ENCODE assay signal across 10 cellular contexts in genomic region chr6:137933696-137934095, GRCh38.
DNase-seq lines count a peak whose midpoint lies in the region; ATAC-seq and TF ChIP-seq lines count a peak whose summit lies in the region.
"Had no signal": no experiment of that assay in that cellular context is flagged by ENCODE, and none has a peak within 500 bp of the region (broad histone marks: within the 10 kb centered on the region; RNA-seq: fewer than 3 reads in every experiment).

No MANE protein-coding gene starts in this region.

- no peak for DNase-seq in Right ventricle myocardium inferior (ENCODE audit: missing footprints)
- no peak for DNase-seq in cardiac septum (ENCODE audit: low spot score)
- DNase-seq in MCF 10A (ENCODE audit: unreplicated experiment), result peak; percentile 72
- DNase-seq in kidney tubule cell (ENCODE audit: low spot score), result peak; percentile 47
- no peak for DNase-seq in upper lobe of right lung
- no peak for DNase-seq in brain microvascular endothelial cell
- DNase-seq in NCI-H146 treated with DMSO at 0.1 percent for 48 hours (lab: John Stamatoyannopoulos, UW; ENCODE audit: unreplicated experiment), result no peak
- no peak for DNase-seq in NCI-H2107 (lab: John Stamatoyannopoulos, UW)
- DNase-seq: NCI-H1105 had no signal

- ATAC-seq in Right ventricle myocardium inferior (peak; percentile 98), upper lobe of right lung (peak; percentile 28)

- H3K36me3 ChIP-seq in upper lobe of right lung (no peaks in the 10 kb centered on the region), brain microvascular endothelial cell (replicated peaks) (no peaks in the 10 kb centered on the region)

- intact Hi-C loops in Right ventricle myocardium inferior (cut with DNase I), result no loop called here
- intact Hi-C loops in cardiac septum (cut with DNase I), result no loop called here
- intact Hi-C loops in MCF 10A (cut with micrococcal nuclease), result no loop called here
- intact Hi-C loops in upper lobe of right lung (cut with DNase I), result no loop called here

- H3K9me3 ChIP-seq in upper lobe of right lung, result no peaks in the 10 kb centered on the region

- CTCF ChIA-PET in MCF 10A (lab: Yijun Ruan, JAX), result interaction anchor here (0.8 to 4.5 kb wide), 5 partner anchors 8 to 66 kb away, joined by 3 to 37 read pairs (median 5); partner anchors contain the start of gene TNFAIP3

- POLR2A ChIA-PET in MCF 10A (lab: Yijun Ruan, JAX), result interaction anchor here (0.5 to 2.0 kb wide), 11 partner anchors 11 to 606 kb away, joined by 3 to 14 read pairs (median 3); partner anchors contain the start of gene TNFAIP3

- H3K9me3 Mint-ChIP-seq in MCF 10A (ENCODE audit: unreplicated experiment), result peaks cover 11% of the 10 kb centered on the region

- H3K27ac ChIP-seq in upper lobe of right lung, result no peak overlapping the region
- H3K27ac ChIP-seq in brain microvascular endothelial cell, result no peak overlapping the region

- H3K4me3 Mint-ChIP-seq in MCF 10A (ENCODE audit: unreplicated experiment), result no peak overlapping the region
- H3K4me3 Mint-ChIP-seq: activated naive CD4-positive, alpha-beta T cell treated with anti-CD3 and anti-CD28 coated beads, Interleukin-2, amount 50 U/mL, for 24 hours had no signal

- TF ChIP-seq CTCF in MCF 10A (IDR thresholded peaks at IDR 0.05; ENCODE audit: unreplicated experiment), result no peak
- TF ChIP-seq CTCF in upper lobe of right lung (IDR thresholded peaks at IDR 0.05), result no peak
- TF ChIP-seq CTCF in brain microvascular endothelial cell (IDR thresholded peaks at IDR 0.05; ENCODE audit: low read depth, low read length, missing control alignments), result no peak

- H3K27me3 ChIP-seq in upper lobe of right lung (no peaks in the 10 kb centered on the region), brain microvascular endothelial cell (replicated peaks) (no peaks in the 10 kb centered on the region)

- H3K36me3 Mint-ChIP-seq in MCF 10A (ENCODE audit: insufficient read depth, unreplicated experiment), result no peaks in the 10 kb centered on the region

- peak overlapping the region; percentile 79 for H3K27ac Mint-ChIP-seq in MCF 10A (ENCODE audit: low read depth, unreplicated experiment)
- H3K27ac Mint-ChIP-seq: activated naive CD4-positive, alpha-beta T cell treated with anti-CD3 and anti-CD28 coated beads, Interleukin-2, amount 50 U/mL, for 24 hours had no signal

- H3K4me1 Mint-ChIP-seq in MCF 10A (ENCODE audit: insufficient read depth, unreplicated experiment), result peaks cover 11% of the 10 kb centered on the region

- no peaks in the 10 kb centered on the region for H3K27me3 Mint-ChIP-seq in MCF 10A (ENCODE audit: insufficient read depth, unreplicated experiment)
- H3K27me3 Mint-ChIP-seq: activated naive CD4-positive, alpha-beta T cell treated with anti-CD3 and anti-CD28 coated beads, Interleukin-2, amount 50 U/mL, for 24 hours had no signal

- no peak overlapping the region for H3K4me3 ChIP-seq in upper lobe of right lung
- H3K4me3 ChIP-seq in brain microvascular endothelial cell (ENCODE audit: low read depth, low read length), result no peak overlapping the region

- no TSS peak for BruUV-seq in MCF 10A (replicated peaks; lab: Mats Ljungman, UMichigan)

- no peaks in the 10 kb centered on the region for H3K4me1 ChIP-seq in upper lobe of right lung

- in situ Hi-C loops in brain microvascular endothelial cell (cut with HindIII; ENCODE audit: low pct_ligation_motif_present, low sequenced_read_pairs), result no loop called here

Comparison
In these comparisons a context has a peak if more than half of its experiments do, and no peak if none do; other contexts are left out.
1. DNase-seq: peak in MCF 10A (single experiment) and kidney tubule cell (single experiment); none in Right ventricle myocardium inferior (single experiment), cardiac septum (single experiment), upper lobe of right lung (single experiment), brain microvascular endothelial cell (single experiment), NCI-H146 treated with DMSO at 0.1 percent for 48 hours (single experiment) and NCI-H2107 (single experiment).